Comparison of ENCODE assay signal across 1 cellular context in the genomic region with DNA sequence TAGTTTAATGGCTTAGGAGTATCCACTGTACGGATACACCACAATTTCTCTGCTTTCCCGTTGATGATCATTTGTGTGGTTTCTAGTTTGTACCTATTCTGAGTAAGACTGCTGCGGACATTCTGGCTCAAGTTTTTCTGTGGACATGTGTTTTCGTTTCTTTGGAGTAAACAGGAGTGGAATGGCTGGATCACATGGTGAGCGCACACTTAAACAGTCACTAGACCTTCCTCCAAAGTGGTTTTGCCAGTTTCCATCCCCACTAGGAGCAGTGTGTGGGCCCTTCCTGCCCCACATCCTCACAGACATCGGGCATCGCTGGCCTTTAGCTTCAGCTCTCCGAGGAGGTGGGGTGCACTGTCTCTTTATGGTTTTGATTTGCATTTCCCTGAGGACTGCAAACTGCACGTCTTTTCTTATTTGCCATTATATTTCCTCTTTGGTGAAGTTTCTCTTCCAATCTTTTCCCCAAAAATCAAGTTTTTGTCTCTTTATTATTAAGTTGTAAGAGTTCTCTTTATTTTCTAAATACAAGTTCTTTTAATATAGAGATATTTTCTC.
TF ChIP-seq lines count a peak whose summit lies in the region.

No MANE protein-coding gene starts in this region.

TF ChIP-seq in HCT116, 20 proteins besides CTCF, POLR2A, EP300 and RAD21 (continued from another document):
- TF ChIP-seq REST (IDR thresholded peaks at IDR 0.05; ENCODE audit: low read depth) (no peak), JUND (IDR thresholded peaks at IDR 0.05) (no peak), CEBPB (IDR thresholded peaks at IDR 0.05; ENCODE audit: low read depth) (no peak)
